1 cellular context compared by ENCODE assay signal in the genomic region with DNA sequence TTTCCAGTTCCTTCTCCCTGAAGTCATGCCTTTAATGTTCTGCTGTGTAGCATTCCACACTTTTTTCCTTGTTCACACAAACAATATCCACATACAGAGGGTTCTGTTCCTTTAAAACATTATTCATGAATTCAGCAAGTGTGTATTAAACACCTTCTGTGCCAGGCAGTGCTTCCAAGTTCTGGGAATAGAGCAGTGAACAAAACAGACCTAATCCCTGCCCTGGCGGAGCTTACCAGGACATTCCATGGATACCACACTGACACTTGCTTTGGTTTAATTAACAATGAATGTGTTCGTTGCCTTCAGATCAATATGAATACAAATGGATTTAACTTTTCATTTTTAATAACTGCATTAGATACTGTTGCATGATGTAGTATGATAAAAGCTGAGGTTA.
TF ChIP-seq lines count a peak whose summit lies in the region.

No MANE protein-coding gene starts in this region.

TF ChIP-seq in WTC11, 78 proteins besides CTCF, POLR2A, EP300 and RAD21:
- TF ChIP-seq PRRX2 (CRISPR knock-in tag; IDR thresholded peaks at IDR 0.05) (no peak), ZNF671 (CRISPR knock-in tag; IDR thresholded peaks at IDR 0.05) (no peak), ZNF396 (CRISPR knock-in tag; IDR thresholded peaks at IDR 0.05; ENCODE audit: borderline replicate concordance) (no peak), NFYB (CRISPR knock-in tag; conservative IDR thresholded peaks at IDR 0.05; ENCODE audit: low read depth) (no peak), SOX15 (CRISPR knock-in tag; IDR thresholded peaks at IDR 0.05) (no peak), OVOL2 (CRISPR knock-in tag; IDR thresholded peaks at IDR 0.05; ENCODE audit: borderline replicate concordance) (no peak), FOXP1 (CRISPR knock-in tag; IDR thresholded peaks at IDR 0.05; ENCODE audit: borderline replicate concordance) (no peak), JAZF1 (CRISPR knock-in tag; IDR thresholded peaks at IDR 0.05) (no peak), ZNF232 (CRISPR knock-in tag; IDR thresholded peaks at IDR 0.05) (no peak), TEAD1 (CRISPR knock-in tag; IDR thresholded peaks at IDR 0.05) (no peak), ETV6 (CRISPR knock-in tag; IDR thresholded peaks at IDR 0.05) (no peak)
- TF ChIP-seq, protein P1, sequence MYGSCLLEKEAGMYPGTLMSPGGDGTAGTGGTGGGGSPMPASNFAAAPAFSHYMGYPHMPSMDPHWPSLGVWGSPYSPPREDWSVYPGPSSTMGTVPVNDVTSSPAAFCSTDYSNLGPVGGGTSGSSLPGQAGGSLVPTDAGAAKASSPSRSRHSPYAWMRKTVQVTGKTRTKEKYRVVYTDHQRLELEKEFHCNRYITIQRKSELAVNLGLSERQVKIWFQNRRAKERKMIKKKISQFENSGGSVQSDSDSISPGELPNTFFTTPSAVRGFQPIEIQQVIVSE (CRISPR knock-in tag; IDR thresholded peaks at IDR 0.05; ENCODE audit: borderline replicate concordance) = no peak
- TF ChIP-seq, protein P2, sequence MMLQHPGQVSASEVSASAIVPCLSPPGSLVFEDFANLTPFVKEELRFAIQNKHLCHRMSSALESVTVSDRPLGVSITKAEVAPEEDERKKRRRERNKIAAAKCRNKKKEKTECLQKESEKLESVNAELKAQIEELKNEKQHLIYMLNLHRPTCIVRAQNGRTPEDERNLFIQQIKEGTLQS (CRISPR knock-in tag; conservative IDR thresholded peaks at IDR 0.05) = no peak
- TF ChIP-seq, protein P3, sequence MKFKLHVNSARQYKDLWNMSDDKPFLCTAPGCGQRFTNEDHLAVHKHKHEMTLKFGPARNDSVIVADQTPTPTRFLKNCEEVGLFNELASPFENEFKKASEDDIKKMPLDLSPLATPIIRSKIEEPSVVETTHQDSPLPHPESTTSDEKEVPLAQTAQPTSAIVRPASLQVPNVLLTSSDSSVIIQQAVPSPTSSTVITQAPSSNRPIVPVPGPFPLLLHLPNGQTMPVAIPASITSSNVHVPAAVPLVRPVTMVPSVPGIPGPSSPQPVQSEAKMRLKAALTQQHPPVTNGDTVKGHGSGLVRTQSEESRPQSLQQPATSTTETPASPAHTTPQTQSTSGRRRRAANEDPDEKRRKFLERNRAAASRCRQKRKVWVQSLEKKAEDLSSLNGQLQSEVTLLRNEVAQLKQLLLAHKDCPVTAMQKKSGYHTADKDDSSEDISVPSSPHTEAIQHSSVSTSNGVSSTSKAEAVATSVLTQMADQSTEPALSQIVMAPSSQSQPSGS (CRISPR knock-in tag; IDR thresholded peaks at IDR 0.05; ENCODE audit: borderline replicate concordance, low read depth) = no peak
- TF ChIP-seq, protein P4, sequence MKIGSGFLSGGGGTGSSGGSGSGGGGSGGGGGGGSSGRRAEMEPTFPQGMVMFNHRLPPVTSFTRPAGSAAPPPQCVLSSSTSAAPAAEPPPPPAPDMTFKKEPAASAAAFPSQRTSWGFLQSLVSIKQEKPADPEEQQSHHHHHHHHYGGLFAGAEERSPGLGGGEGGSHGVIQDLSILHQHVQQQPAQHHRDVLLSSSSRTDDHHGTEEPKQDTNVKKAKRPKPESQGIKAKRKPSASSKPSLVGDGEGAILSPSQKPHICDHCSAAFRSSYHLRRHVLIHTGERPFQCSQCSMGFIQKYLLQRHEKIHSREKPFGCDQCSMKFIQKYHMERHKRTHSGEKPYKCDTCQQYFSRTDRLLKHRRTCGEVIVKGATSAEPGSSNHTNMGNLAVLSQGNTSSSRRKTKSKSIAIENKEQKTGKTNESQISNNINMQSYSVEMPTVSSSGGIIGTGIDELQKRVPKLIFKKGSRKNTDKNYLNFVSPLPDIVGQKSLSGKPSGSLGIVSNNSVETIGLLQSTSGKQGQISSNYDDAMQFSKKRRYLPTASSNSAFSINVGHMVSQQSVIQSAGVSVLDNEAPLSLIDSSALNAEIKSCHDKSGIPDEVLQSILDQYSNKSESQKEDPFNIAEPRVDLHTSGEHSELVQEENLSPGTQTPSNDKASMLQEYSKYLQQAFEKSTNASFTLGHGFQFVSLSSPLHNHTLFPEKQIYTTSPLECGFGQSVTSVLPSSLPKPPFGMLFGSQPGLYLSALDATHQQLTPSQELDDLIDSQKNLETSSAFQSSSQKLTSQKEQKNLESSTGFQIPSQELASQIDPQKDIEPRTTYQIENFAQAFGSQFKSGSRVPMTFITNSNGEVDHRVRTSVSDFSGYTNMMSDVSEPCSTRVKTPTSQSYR (CRISPR knock-in tag; IDR thresholded peaks at IDR 0.05) = no peak
- TF ChIP-seq, protein P5, sequence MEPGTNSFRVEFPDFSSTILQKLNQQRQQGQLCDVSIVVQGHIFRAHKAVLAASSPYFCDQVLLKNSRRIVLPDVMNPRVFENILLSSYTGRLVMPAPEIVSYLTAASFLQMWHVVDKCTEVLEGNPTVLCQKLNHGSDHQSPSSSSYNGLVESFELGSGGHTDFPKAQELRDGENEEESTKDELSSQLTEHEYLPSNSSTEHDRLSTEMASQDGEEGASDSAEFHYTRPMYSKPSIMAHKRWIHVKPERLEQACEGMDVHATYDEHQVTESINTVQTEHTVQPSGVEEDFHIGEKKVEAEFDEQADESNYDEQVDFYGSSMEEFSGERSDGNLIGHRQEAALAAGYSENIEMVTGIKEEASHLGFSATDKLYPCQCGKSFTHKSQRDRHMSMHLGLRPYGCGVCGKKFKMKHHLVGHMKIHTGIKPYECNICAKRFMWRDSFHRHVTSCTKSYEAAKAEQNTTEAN (CRISPR knock-in tag; IDR thresholded peaks at IDR 0.05) = no peak
- TF ChIP-seq, protein P6, sequence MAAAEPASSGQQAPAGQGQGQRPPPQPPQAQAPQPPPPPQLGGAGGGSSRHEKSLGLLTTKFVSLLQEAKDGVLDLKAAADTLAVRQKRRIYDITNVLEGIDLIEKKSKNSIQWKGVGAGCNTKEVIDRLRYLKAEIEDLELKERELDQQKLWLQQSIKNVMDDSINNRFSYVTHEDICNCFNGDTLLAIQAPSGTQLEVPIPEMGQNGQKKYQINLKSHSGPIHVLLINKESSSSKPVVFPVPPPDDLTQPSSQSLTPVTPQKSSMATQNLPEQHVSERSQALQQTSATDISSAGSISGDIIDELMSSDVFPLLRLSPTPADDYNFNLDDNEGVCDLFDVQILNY (CRISPR knock-in tag; IDR thresholded peaks at IDR 0.05) = no peak
